ENCODE assay signal across 28 cellular contexts in the genomic region with DNA sequence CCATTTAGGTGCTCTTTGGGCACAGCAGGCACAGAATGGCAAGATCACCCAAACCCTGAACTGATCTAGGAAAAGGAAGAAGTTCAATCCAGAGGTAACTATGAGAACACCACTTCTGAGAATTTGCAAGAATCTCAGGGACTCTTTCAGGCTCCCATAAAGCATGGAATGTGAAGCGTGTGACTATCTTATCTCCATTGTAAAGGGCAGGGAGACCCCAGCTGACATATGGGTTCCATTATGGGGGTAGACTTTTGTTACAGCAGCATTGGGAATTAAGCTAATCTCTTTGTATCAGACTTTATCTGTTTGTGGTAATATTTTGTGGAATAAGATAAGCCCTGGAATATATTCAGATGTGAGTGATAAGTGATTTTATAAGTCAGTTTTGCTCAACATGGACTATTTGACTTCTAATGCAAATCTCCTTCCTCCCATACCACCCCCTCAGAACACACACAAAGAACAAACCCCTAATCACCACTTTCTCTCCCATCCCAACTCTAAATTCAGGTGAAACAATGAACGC.
"Had no signal": no experiment of that assay in that cellular context is flagged by ENCODE, and none has a peak within 500 bp of the region (broad histone marks: within the 10 kb centered on the region; RNA-seq: fewer than 3 reads in every experiment).

No MANE protein-coding gene starts in this region.

- H3K4me1 Mint-ChIP-seq: activated CD4-positive, alpha-beta memory T cell treated with anti-CD3 and anti-CD28 coated beads, Interleukin-2, amount 10 ng/mL, durations not matched to agents 7 days and 5 days; activated CD4-positive, alpha-beta T cell treated with anti-CD3 and anti-CD28 coated beads, Interleukin-2, amount 10 ng/mL, durations not matched to agents 7 days and 5 days; activated naive CD4-positive, alpha-beta T cell treated with anti-CD3 and anti-CD28 coated beads, Interleukin-2, amount 10 ng/mL, durations not matched to agents 7 days and 5 days; activated naive CD8-positive, alpha-beta T cell treated with anti-CD3 and anti-CD28 coated beads, Interleukin-2, amount 10 ng/mL, durations not matched to agents 7 days and 5 days; central memory CD8-positive, alpha-beta T cell had no signal

- H3K36me3 ChIP-seq: brain microvascular endothelial cell, esophagus muscularis mucosa, heart left ventricle had no signal

- H3K4me3 ChIP-seq: coronary artery, dorsolateral prefrontal cortex, esophagus muscularis mucosa, heart left ventricle had no signal

- H3K9me3 Mint-ChIP-seq: activated CD4-positive, alpha-beta T cell treated with anti-CD3 and anti-CD28 coated beads, Interleukin-2, amount 10 ng/mL, durations not matched to agents 7 days and 5 days; activated naive CD8-positive, alpha-beta T cell treated with anti-CD3 and anti-CD28 coated beads, Interleukin-2, amount 10 ng/mL, durations not matched to agents 7 days and 5 days; activated T-cell treated with anti-CD3 and anti-CD28 coated beads, Interleukin-2, amount 50 U/mL, for 24 hours had no signal

- H3K27me3 Mint-ChIP-seq: activated CD4-positive, alpha-beta memory T cell treated with anti-CD3 and anti-CD28 coated beads, Interleukin-2, amount 10 ng/mL, durations not matched to agents 7 days and 5 days; activated CD4-positive, alpha-beta T cell treated with anti-CD3 and anti-CD28 coated beads, Interleukin-2, amount 10 ng/mL, durations not matched to agents 7 days and 5 days; activated naive CD4-positive, alpha-beta T cell treated with anti-CD3 and anti-CD28 coated beads, Interleukin-2, amount 10 ng/mL, durations not matched to agents 7 days and 5 days; activated naive CD8-positive, alpha-beta T cell treated with anti-CD3 and anti-CD28 coated beads, Interleukin-2, amount 10 ng/mL, durations not matched to agents 7 days and 5 days; activated T-cell treated with anti-CD3 and anti-CD28 coated beads, Interleukin-2, amount 50 U/mL, for 24 hours; central memory CD8-positive, alpha-beta T cell; dendritic cell treated with granulocyte-macrophage colony-stimulating factor and Interleukin-4, amounts not matched to agents 40 ng/mL and 50 ng/mL, for 4 days had no signal

- ATAC-seq: activated naive CD4-positive, alpha-beta T cell treated with anti-CD3 and anti-CD28 coated beads, Interleukin-2, amount 50 U/mL, for 72 hours; activated T-cell treated with anti-CD3 and anti-CD28 coated beads, Interleukin-2, amount 50 U/mL, for 72 hours; heart left ventricle had no signal

- H3K36me3 Mint-ChIP-seq: activated naive CD4-positive, alpha-beta T cell treated with anti-CD3 and anti-CD28 coated beads, Interleukin-2, amount 10 ng/mL, durations not matched to agents 7 days and 5 days; activated naive CD4-positive, alpha-beta T cell treated with anti-CD3 and anti-CD28 coated beads, Interleukin-2, amount 50 U/mL, for 72 hours; activated naive CD8-positive, alpha-beta T cell treated with anti-CD3 and anti-CD28 coated beads, Interleukin-2, amount 10 ng/mL, durations not matched to agents 7 days and 5 days had no signal

- DNase-seq: activated CD4-positive, alpha-beta memory T cell treated with anti-CD3 and anti-CD28 coated beads, Interleukin-2, amount 10 ng/mL, durations not matched to agents 7 days and 5 days; activated CD4-positive, alpha-beta T cell treated with anti-CD3 and anti-CD28 coated beads for 1 hour; activated CD4-positive, alpha-beta T cell treated with anti-CD3 and anti-CD28 coated beads for 4 hours; activated CD4-positive, alpha-beta T cell treated with anti-CD3 and anti-CD28 coated beads, Interleukin-2, amount 10 ng/mL, durations not matched to agents 7 days and 5 days; activated CD4-positive, alpha-beta T cell treated with anti-CD3 and anti-CD28 coated beads, Interleukin-2, amount 50 U/mL, for 4 hours; activated CD8-positive, alpha-beta memory T cell treated with anti-CD3 and anti-CD28 coated beads, Interleukin-2, amount 50 U/mL, for 48 hours; activated gamma-delta T cell; activated naive CD4-positive, alpha-beta T cell; activated naive CD4-positive, alpha-beta T cell treated with anti-CD3 and anti-CD28 coated beads, Interleukin-2, amount 10 ng/mL, durations not matched to agents 7 days and 5 days; activated naive CD8-positive, alpha-beta T cell treated with anti-CD3 and anti-CD28 coated beads, Interleukin-2, amount 10 ng/mL, durations not matched to agents 7 days and 5 days; activated T-cell treated with anti-CD3 and anti-CD28 coated beads for 4 hours; activated T-cell treated with anti-CD3 and anti-CD28 coated beads, Interleukin-2, amount 50 U/mL, for 24 hours; activated T-cell treated with anti-CD3 and anti-CD28 coated beads, Interleukin-2, amount 50 U/mL, for 72 hours; amniotic stem cell; anterior cingulate cortex; brain microvascular endothelial cell; dorsolateral prefrontal cortex; effector memory CD4-positive, alpha-beta T cell; erythroblast; foreskin fibroblast; glutamatergic neuron; heart left ventricle; T-helper 2 cell had no signal

- H3K27me3 ChIP-seq: brain microvascular endothelial cell, dorsolateral prefrontal cortex, esophagus muscularis mucosa, heart left ventricle had no signal

- H3K4me3 Mint-ChIP-seq: activated CD4-positive, alpha-beta memory T cell treated with anti-CD3 and anti-CD28 coated beads, Interleukin-2, amount 10 ng/mL, durations not matched to agents 7 days and 5 days; activated CD4-positive, alpha-beta T cell treated with anti-CD3 and anti-CD28 coated beads, Interleukin-2, amount 10 ng/mL, durations not matched to agents 7 days and 5 days; activated naive CD4-positive, alpha-beta T cell treated with anti-CD3 and anti-CD28 coated beads, Interleukin-2, amount 10 ng/mL, durations not matched to agents 7 days and 5 days; activated naive CD8-positive, alpha-beta T cell treated with anti-CD3 and anti-CD28 coated beads, Interleukin-2, amount 10 ng/mL, durations not matched to agents 7 days and 5 days; activated T-cell treated with anti-CD3 and anti-CD28 coated beads, Interleukin-2, amount 50 U/mL, for 24 hours; activated T-cell treated with anti-CD3 and anti-CD28 coated beads, Interleukin-2, amount 50 U/mL, for 72 hours; central memory CD8-positive, alpha-beta T cell; dendritic cell treated with granulocyte-macrophage colony-stimulating factor and Interleukin-4, amounts not matched to agents 40 ng/mL and 50 ng/mL, for 4 days had no signal

- H3K27ac ChIP-seq: brain microvascular endothelial cell, coronary artery, dorsolateral prefrontal cortex, esophagus muscularis mucosa, heart left ventricle had no signal

- H3K27ac Mint-ChIP-seq: activated CD4-positive, alpha-beta memory T cell treated with anti-CD3 and anti-CD28 coated beads, Interleukin-2, amount 10 ng/mL, durations not matched to agents 7 days and 5 days; activated CD4-positive, alpha-beta T cell treated with anti-CD3 and anti-CD28 coated beads, Interleukin-2, amount 10 ng/mL, durations not matched to agents 7 days and 5 days; activated naive CD4-positive, alpha-beta T cell treated with anti-CD3 and anti-CD28 coated beads, Interleukin-2, amount 10 ng/mL, durations not matched to agents 7 days and 5 days; activated naive CD8-positive, alpha-beta T cell treated with anti-CD3 and anti-CD28 coated beads, Interleukin-2, amount 10 ng/mL, durations not matched to agents 7 days and 5 days; activated T-cell treated with anti-CD3 and anti-CD28 coated beads, Interleukin-2, amount 50 U/mL, for 24 hours; activated T-cell treated with anti-CD3 and anti-CD28 coated beads, Interleukin-2, amount 50 U/mL, for 72 hours; dendritic cell treated with granulocyte-macrophage colony-stimulating factor and Interleukin-4, amounts not matched to agents 40 ng/mL and 50 ng/mL, for 4 days had no signal
